Comparison of ENCODE assay signal across 26 cellular contexts in genomic region chr1:185961664-185962063, GRCh38.
A peak's percentile ranks its signal among the peaks of the same experiment; 100 is the strongest.
DNase-seq lines count a peak whose midpoint lies in the region; ATAC-seq and TF ChIP-seq lines count a peak whose summit lies in the region.
"Had no signal": no experiment of that assay in that cellular context is flagged by ENCODE, and none has a peak within 500 bp of the region (broad histone marks: within the 10 kb centered on the region; RNA-seq: fewer than 3 reads in every experiment).

No MANE protein-coding gene starts in this region.

- ATAC-seq in RWPE2 (ENCODE audit: low read depth): peak; percentile 70
- ATAC-seq in HG03457 (IDR thresholded peaks at IDR 0.05; ENCODE audit: unreplicated experiment): no peak
- ATAC-seq in GM21381 (IDR thresholded peaks at IDR 0.05; ENCODE audit: unreplicated experiment): no peak
- ATAC-seq in GM18520 (IDR thresholded peaks at IDR 0.05; ENCODE audit: unreplicated experiment): no peak
- ATAC-seq: psoas muscle had no signal

- H3K4me3 ChIP-seq in RWPE2 (ENCODE audit: severe bottlenecking) (no peak overlapping the region), epithelial cell of esophagus (ENCODE audit: low read length) (no peak overlapping the region)
- no peak overlapping the region for H3K4me3 ChIP-seq in effector memory CD4-positive, alpha-beta T cell (ENCODE audit: insufficient read depth, low read depth, low read length, poor library complexity, severe bottlenecking)
- H3K4me3 ChIP-seq: MG63, Peyer's patch, psoas muscle had no signal

- H3K27me3 ChIP-seq in RWPE2 (ENCODE audit: insufficient read depth, poor library complexity, severe bottlenecking): no peaks in the 10 kb centered on the region
- H3K27me3 ChIP-seq in effector memory CD4-positive, alpha-beta T cell (replicated peaks; ENCODE audit: control insufficient read depth, insufficient read depth, low read length, poor library complexity, severe bottlenecking): no peaks in the 10 kb centered on the region
- H3K27me3 ChIP-seq: MG63, Peyer's patch had no signal

- no peak overlapping the region for H3K27ac ChIP-seq in RWPE2 (ENCODE audit: poor library complexity, severe bottlenecking)
- no peak overlapping the region for H3K27ac ChIP-seq in effector memory CD4-positive, alpha-beta T cell (ENCODE audit: insufficient read depth, low read length, poor library complexity, severe bottlenecking)
- H3K27ac ChIP-seq: psoas muscle had no signal

- TF ChIP-seq CTCF in RWPE2 (IDR thresholded peaks at IDR 0.05; ENCODE audit: poor library complexity, severe bottlenecking) (no peak), epithelial cell of esophagus (IDR thresholded peaks at IDR 0.05; ENCODE audit: insufficient read depth, low read depth, low read length, missing control alignments) (no peak)

- peaks cover 10% of the 10 kb centered on the region for H3K4me1 ChIP-seq in RWPE2 (ENCODE audit: insufficient read depth, poor library complexity, severe bottlenecking)
- no peaks in the 10 kb centered on the region for H3K4me1 ChIP-seq in effector memory CD4-positive, alpha-beta T cell (ENCODE audit: control insufficient read depth, insufficient read depth, low read length, poor library complexity, severe bottlenecking)
- H3K4me1 ChIP-seq: Peyer's patch, psoas muscle had no signal

- DNase-seq in Daoy (ENCODE audit: low read depth) (peak; percentile 15), RWPE2 (ENCODE audit: low spot score) (no peak), epithelial cell of esophagus (ENCODE audit: low read depth) (peak; percentile 64), kidney glomerular epithelial cell (lab: John Stamatoyannopoulos, UW) (peak; percentile 27)
- no peak for DNase-seq in effector memory CD4-positive, alpha-beta T cell
- DNase-seq: activated CD4-positive, alpha-beta memory T cell treated with anti-CD3 and anti-CD28 coated beads for 36 hours; activated CD4-positive, CD25-positive, alpha-beta regulatory T cell; activated gamma-delta T cell treated with Interleukin-2 at 50 U/mL for 16 hours; CD4-positive, alpha-beta T cell; DMS 273 treated with DMSO at 0.1 percent for 48 hours; erythroblast; glutamatergic neuron; HCEC 1CT; MG63; NCI-H1436; NCI-H510A treated with DMSO at 0.1 percent for 48 hours; NK-92 treated with Interleukin-12 subunit alpha and Interleukin-12 subunit beta, amount 100 ng/mL, for 24 hours; Peyer's patch; psoas muscle; small intestine; stimulated activated CD4-positive, alpha-beta T cell treated with anti-CD3 and anti-CD28 coated beads, Interleukin-4, amount 100 ng/mL, for 1 hour; stimulated activated naive CD4-positive, alpha-beta T cell treated with Interleukin-2 at 50 U/mL for 16 hours; T-helper 9 cell had no signal

- no peaks in the 10 kb centered on the region for H3K9me3 ChIP-seq in RWPE2 (ENCODE audit: severe bottlenecking)
- H3K9me3 ChIP-seq in effector memory CD4-positive, alpha-beta T cell (ENCODE audit: control insufficient read depth, low read length): no peaks in the 10 kb centered on the region
- H3K9me3 ChIP-seq: MG63, Peyer's patch, psoas muscle had no signal

- no peaks in the 10 kb centered on the region for H3K36me3 ChIP-seq in RWPE2 (ENCODE audit: low read depth)
- no peaks in the 10 kb centered on the region for H3K36me3 ChIP-seq in effector memory CD4-positive, alpha-beta T cell (ENCODE audit: control insufficient read depth, insufficient read depth, low read length)
- H3K36me3 ChIP-seq: MG63, Peyer's patch had no signal

Comparison
In these comparisons a context has a peak if more than half of its experiments do, and no peak if none do; other contexts are left out.
1. DNase-seq: peak in Daoy (single experiment), epithelial cell of esophagus (single experiment) and kidney glomerular epithelial cell (single experiment); none in RWPE2 (single experiment) and effector memory CD4-positive, alpha-beta T cell (0 of 3).